Comparison of ENCODE assay signal across 10 cellular contexts in genomic region chr1:245969274-245969673, GRCh38.
DNase-seq lines count a peak whose midpoint lies in the region; FAIRE-seq and TF ChIP-seq lines count a peak whose summit lies in the region.
"Had no signal": no experiment of that assay in that cellular context is flagged by ENCODE, and none has a peak within 500 bp of the region (broad histone marks: within the 10 kb centered on the region; RNA-seq: fewer than 3 reads in every experiment).

No MANE protein-coding gene starts in this region.

- POLR2A ChIA-PET in AG04450 (lab: Yijun Ruan, JAX): interaction anchor here (0.6 to 1.1 kb wide), 5 partner anchors 11 to 819 kb away, joined by 3 to 4 read pairs (median 3); no protein-coding TSS in a partner anchor
- POLR2A ChIA-PET in activated CD4-positive, alpha-beta memory T cell treated with anti-CD3 and anti-CD28 coated beads for 36 hours (lab: Charles Lee): no interaction called here

- H3K4me1 Mint-ChIP-seq in activated CD4-positive, alpha-beta memory T cell treated with anti-CD3 and anti-CD28 coated beads for 36 hours (ENCODE audit: low read depth): peaks cover 4% of the 10 kb centered on the region

- H3K9me3 Mint-ChIP-seq in activated CD4-positive, alpha-beta memory T cell treated with anti-CD3 and anti-CD28 coated beads for 36 hours: peaks cover 3% of the 10 kb centered on the region

- peak; percentile 9 for FAIRE-seq in HTR-8/SVneo (lab: Jason Lieb, UNC)

- no peak overlapping the region for H3K27ac Mint-ChIP-seq in activated CD4-positive, alpha-beta memory T cell treated with anti-CD3 and anti-CD28 coated beads for 36 hours

- H3K4me3 ChIP-seq in AG04450 (ENCODE audit: low read depth, low read length) (no peak overlapping the region), choroid plexus epithelial cell (ENCODE audit: low read depth, low read length) (no peak overlapping the region)

- no peaks in the 10 kb centered on the region for H3K9me3 ChIP-seq in AG04450 (ENCODE audit: control insufficient read depth, insufficient read depth, low read length)

- no peak for TF ChIP-seq CTCF in AG04450 (IDR thresholded peaks at IDR 0.05; ENCODE audit: low read depth, low read length)
- no peak for TF ChIP-seq CTCF in choroid plexus epithelial cell (conservative IDR thresholded peaks at IDR 0.05; ENCODE audit: low read depth, low read length)
- no peak for TF ChIP-seq CTCF in GM13976 (IDR thresholded peaks at IDR 0.05; ENCODE audit: borderline replicate concordance, control extremely low read depth, extremely low read depth, insufficient read depth, missing control alignments)

- CTCF ChIA-PET in AG04450 (lab: Charles Lee): interaction anchor here (0.6 to 1.0 kb wide), 2 partner anchors 582 to 812 kb away, joined by 3 to 5 read pairs; no protein-coding TSS in a partner anchor
- CTCF ChIA-PET in activated CD4-positive, alpha-beta memory T cell treated with anti-CD3 and anti-CD28 coated beads for 36 hours (lab: Charles Lee): no interaction called here

- H3K36me3 Mint-ChIP-seq in activated CD4-positive, alpha-beta memory T cell treated with anti-CD3 and anti-CD28 coated beads for 36 hours: no peaks in the 10 kb centered on the region

- no peaks in the 10 kb centered on the region for H3K27me3 ChIP-seq in AG04450 (ENCODE audit: control insufficient read depth, insufficient read depth, low read length)

- intact Hi-C loops in activated CD4-positive, alpha-beta memory T cell treated with anti-CD3 and anti-CD28 coated beads for 36 hours (cut with micrococcal nuclease): no loop called here

- H3K4me3 Mint-ChIP-seq in activated CD4-positive, alpha-beta memory T cell treated with anti-CD3 and anti-CD28 coated beads for 36 hours: no peak overlapping the region

- H3K27ac ChIP-seq in AG04450 (ENCODE audit: low read depth, low read length): peak overlapping the region; percentile 70

- DNase-seq in AG04450 (ENCODE audit: low read depth, low spot score) (peak; percentile 79), HTR-8/SVneo (ENCODE audit: insufficient read length, low spot score) (peak; percentile 49), choroid plexus epithelial cell (ENCODE audit: low read depth) (peak; percentile 90), lung microvascular endothelial cell (ENCODE audit: low read depth in 2 of 2) (peak; percentile 44 to 93), GM13976 (ENCODE audit: low spot score) (no peak), NCI-H1436 (lab: John Stamatoyannopoulos, UW) (no peak)
- DNase-seq in activated CD4-positive, alpha-beta memory T cell treated with anti-CD3 and anti-CD28 coated beads for 36 hours: no peak
- no peak for DNase-seq in activated CD8-positive, alpha-beta memory T cell treated with anti-CD3 and anti-CD28 coated beads, Interleukin-2, amount 50 U/mL, for 4 hours
- DNase-seq: activated CD4-positive, CD25-positive, alpha-beta regulatory T cell; NCI-H2029 had no signal

- no peaks in the 10 kb centered on the region for H3K27me3 Mint-ChIP-seq in activated CD4-positive, alpha-beta memory T cell treated with anti-CD3 and anti-CD28 coated beads for 36 hours

- in situ Hi-C loops in GM13976 (cut with MboI; ENCODE audit: low sequenced_read_pairs, unreplicated experiment): no loop called here

Comparison
In these comparisons a context has a peak if more than half of its experiments do, and no peak if none do; other contexts are left out.
1. DNase-seq: peak in AG04450 (single experiment), HTR-8/SVneo (single experiment), choroid plexus epithelial cell (single experiment) and lung microvascular endothelial cell (2 of 2); none in GM13976 (single experiment), activated CD4-positive, alpha-beta memory T cell treated with anti-CD3 and anti-CD28 coated beads for 36 hours (single experiment), activated CD8-positive, alpha-beta memory T cell treated with anti-CD3 and anti-CD28 coated beads, Interleukin-2, amount 50 U/mL, for 4 hours (single experiment) and NCI-H1436 (single experiment).